In the genomic region with DNA sequence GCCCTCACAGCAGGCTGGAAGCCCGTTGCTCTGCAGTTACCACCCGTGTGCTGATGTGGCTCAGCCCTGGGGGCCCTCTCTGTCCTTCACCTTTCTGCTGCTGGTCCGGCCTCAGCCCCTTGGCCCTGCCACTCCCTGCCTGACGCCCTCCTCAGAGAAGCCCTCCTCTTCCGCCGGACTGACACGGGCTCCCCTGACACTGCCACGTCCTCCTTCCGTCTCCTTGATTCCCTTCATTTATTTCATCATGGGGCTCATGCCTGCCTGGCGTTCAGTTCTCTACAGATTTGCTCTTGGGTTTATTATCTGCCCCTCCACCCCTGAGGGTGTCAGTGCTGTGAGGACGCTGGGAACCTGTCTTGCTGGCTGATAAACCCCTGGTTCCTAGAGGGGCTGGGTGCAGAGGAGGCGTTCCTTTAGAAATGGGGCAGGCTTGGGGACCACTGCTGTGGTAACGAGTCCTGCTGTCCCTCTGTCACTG, we compare ENCODE assay signal across 21 cellular contexts. TPM values are rescaled to one million over a fixed set of nuclear protein-coding genes. Genes with fewer than 3 reads are reported as not detected.
"Had no signal": no experiment of that assay in that cellular context is flagged by ENCODE, and none has a peak within 500 bp of the region (broad histone marks: within the 10 kb centered on the region; RNA-seq: fewer than 3 reads in every experiment).

No MANE protein-coding gene starts in this region.

- H3K36me3 ChIP-seq: neutrophil, vagina had no signal

- ATAC-seq: activated CD8-positive, alpha-beta T cell treated with anti-CD3 and anti-CD28 coated beads for 36 hours; body of pancreas; gastroesophageal sphincter; heart left ventricle; left lobe of liver; mucosa of descending colon; naive thymus-derived CD4-positive, alpha-beta T cell had no signal

- H3K4me1 ChIP-seq: body of pancreas, parathyroid adenoma had no signal

- H3K4me3 ChIP-seq: body of pancreas, gastroesophageal sphincter, heart left ventricle, mucosa of descending colon, vagina had no signal

- H2AFZ ChIP-seq: parathyroid adenoma had no signal

- DNase-seq: activated CD4-positive, alpha-beta T cell treated with anti-CD3 and anti-CD28 coated beads, Interleukin-2, amount 10 ng/mL, durations not matched to agents 24 days and 14 days; activated CD8-positive, alpha-beta T cell treated with anti-CD3 and anti-CD28 coated beads for 36 hours; activated naive CD4-positive, alpha-beta T cell treated with Interleukin-2 at 50 U/mL for 16 hours; activated naive CD8-positive, alpha-beta T cell treated with anti-CD3 and anti-CD28 coated beads, Interleukin-2, amount 10 ng/mL, durations not matched to agents 7 days and 5 days; activated T-cell treated with anti-CD3 and anti-CD28 coated beads, Interleukin-2, amount 50 U/mL, for 24 hours; body of pancreas; central memory CD4-positive, alpha-beta T cell; kidney; mucosa of descending colon; naive thymus-derived CD4-positive, alpha-beta T cell; stimulated activated CD8-positive, alpha-beta memory T cell treated with anti-CD3 and anti-CD28 coated beads, Interleukin-4, amount 100 ng/mL, for 48 hours; stimulated activated naive CD4-positive, alpha-beta T cell treated with Interleukin-2 at 50 U/mL for 16 hours; trophoblast cell had no signal

- H3K4me1 Mint-ChIP-seq: activated CD4-positive, alpha-beta T cell treated with anti-CD3 and anti-CD28 coated beads, Interleukin-2, amount 10 ng/mL, durations not matched to agents 24 days and 14 days; naive thymus-derived CD4-positive, alpha-beta T cell had no signal

- H3K9me3 ChIP-seq: body of pancreas, gastroesophageal sphincter, heart left ventricle, mucosa of descending colon, neutrophil, vagina had no signal

- H3K27ac ChIP-seq: body of pancreas, gastroesophageal sphincter, heart left ventricle, neutrophil, parathyroid adenoma, vagina had no signal

- H3K4me3 Mint-ChIP-seq: activated CD4-positive, alpha-beta T cell treated with anti-CD3 and anti-CD28 coated beads, Interleukin-2, amount 10 ng/mL, durations not matched to agents 24 days and 14 days; activated CD8-positive, alpha-beta T cell treated with anti-CD3 and anti-CD28 coated beads for 36 hours; activated naive CD8-positive, alpha-beta T cell treated with anti-CD3 and anti-CD28 coated beads, Interleukin-2, amount 10 ng/mL, durations not matched to agents 7 days and 5 days; activated T-cell treated with anti-CD3 and anti-CD28 coated beads, Interleukin-2, amount 50 U/mL, for 24 hours; naive thymus-derived CD4-positive, alpha-beta T cell had no signal

- H3K36me3 Mint-ChIP-seq: activated naive CD8-positive, alpha-beta T cell treated with anti-CD3 and anti-CD28 coated beads, Interleukin-2, amount 10 ng/mL, durations not matched to agents 7 days and 5 days; naive thymus-derived CD4-positive, alpha-beta T cell had no signal

- H3K9ac ChIP-seq: parathyroid adenoma had no signal

- H3K27ac Mint-ChIP-seq: activated CD4-positive, alpha-beta T cell treated with anti-CD3 and anti-CD28 coated beads, Interleukin-2, amount 10 ng/mL, durations not matched to agents 24 days and 14 days; activated CD8-positive, alpha-beta T cell treated with anti-CD3 and anti-CD28 coated beads for 36 hours; activated naive CD8-positive, alpha-beta T cell treated with anti-CD3 and anti-CD28 coated beads, Interleukin-2, amount 10 ng/mL, durations not matched to agents 7 days and 5 days; activated T-cell treated with anti-CD3 and anti-CD28 coated beads, Interleukin-2, amount 50 U/mL, for 24 hours; activated T-helper 2 cell treated with anti-CD3 and anti-CD28 coated beads, Interferon-gamma antibody, Interleukin-2, Interleukin-4, amounts not matched to agents 10 μg/mL and 5 μg/mL and 100 μg/mL, durations not matched to agents 14 hours and 24 hours and 36 hours had no signal

- H3K9me3 Mint-ChIP-seq: activated CD4-positive, alpha-beta T cell treated with anti-CD3 and anti-CD28 coated beads, Interleukin-2, amount 10 ng/mL, durations not matched to agents 24 days and 14 days; activated CD8-positive, alpha-beta T cell treated with anti-CD3 and anti-CD28 coated beads for 36 hours; activated naive CD8-positive, alpha-beta T cell treated with anti-CD3 and anti-CD28 coated beads, Interleukin-2, amount 10 ng/mL, durations not matched to agents 7 days and 5 days; activated T-cell treated with anti-CD3 and anti-CD28 coated beads, Interleukin-2, amount 50 U/mL, for 24 hours; activated T-helper 2 cell treated with anti-CD3 and anti-CD28 coated beads, Interferon-gamma antibody, Interleukin-2, Interleukin-4, amounts not matched to agents 10 μg/mL and 5 μg/mL and 100 μg/mL, durations not matched to agents 14 hours and 24 hours and 36 hours had no signal

- H3K79me2 ChIP-seq: parathyroid adenoma had no signal

- H3K27me3 ChIP-seq: body of pancreas, gastroesophageal sphincter, heart left ventricle, neutrophil, vagina had no signal

- H3K27me3 Mint-ChIP-seq: activated CD4-positive, alpha-beta T cell treated with anti-CD3 and anti-CD28 coated beads, Interleukin-2, amount 10 ng/mL, durations not matched to agents 24 days and 14 days; activated CD8-positive, alpha-beta T cell treated with anti-CD3 and anti-CD28 coated beads for 36 hours; activated naive CD8-positive, alpha-beta T cell treated with anti-CD3 and anti-CD28 coated beads, Interleukin-2, amount 10 ng/mL, durations not matched to agents 7 days and 5 days; activated T-cell treated with anti-CD3 and anti-CD28 coated beads, Interleukin-2, amount 50 U/mL, for 24 hours had no signal

RNA-seq across cellular contexts. Expression of a gene that starts 19.6 kb away (rescaled TPM):
- total RNA-seq: activated CD4-positive, alpha-beta T cell treated with anti-CD3 and anti-CD28 coated beads, Interleukin-2, amount 10 ng/mL, durations not matched to agents 24 days and 14 days; activated T-helper 2 cell treated with anti-CD3 and anti-CD28 coated beads, Interferon-gamma antibody, Interleukin-2, Interleukin-4, amounts not matched to agents 10 μg/mL and 5 μg/mL and 100 μg/mL, durations not matched to agents 14 hours and 24 hours and 36 hours; T-helper 2 cell treated with Interferon-gamma antibody and Interleukin-4, amounts not matched to agents 100 ng/mL and 5 ng/mL, for 36 hours had no signal
- polyA plus RNA-seq: naive thymus-derived CD4-positive, alpha-beta T cell had no signal
